In the genomic region with DNA sequence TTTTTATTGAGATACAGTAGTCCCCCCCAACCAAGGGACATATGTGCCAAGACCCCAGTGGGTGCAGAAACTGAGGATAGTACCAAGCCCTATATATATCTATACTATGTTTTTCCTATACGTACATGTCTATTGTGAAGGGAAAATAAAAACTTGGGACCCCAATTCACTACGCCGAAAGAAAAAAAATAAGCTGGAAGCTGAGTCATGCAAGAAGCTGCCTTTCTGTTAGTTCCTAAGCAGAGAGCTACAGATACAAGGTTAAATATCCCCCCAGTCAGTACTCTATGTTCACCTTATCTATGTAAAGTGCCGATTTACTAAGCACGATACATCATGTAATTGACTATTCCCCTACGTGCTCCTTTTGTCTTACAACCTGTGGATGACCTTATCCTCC, we compare ENCODE assay signal across 8 cellular contexts. TPM values are rescaled to one million over a fixed set of nuclear protein-coding genes. Genes with fewer than 3 reads are reported as not detected.
"Had no signal": no experiment of that assay in that cellular context is flagged by ENCODE, and none has a peak within 500 bp of the region (broad histone marks: within the 10 kb centered on the region; RNA-seq: fewer than 3 reads in every experiment).

No MANE protein-coding gene starts in this region.

- DNase-seq: GDM1, GF-D8 had no signal

- FAIRE-seq: G401.6, GM12878, GM12891, GM12892, GM18507, GM19239 had no signal

- H3K4me3 ChIP-seq: GM12878 had no signal

RNA-seq across cellular contexts. Expression of a gene that starts 11.5 kb away (rescaled TPM):
- total RNA-seq: GM12878 had no signal
- polyA plus RNA-seq: GM12878 had no signal
